ENCODE assay signal across 10 cellular contexts in genomic region chr14:77014004-77014604, GRCh38. TPM values are rescaled to one million over a fixed set of nuclear protein-coding genes. Genes with fewer than 3 reads are reported as not detected.
DNase-seq lines count a peak whose midpoint lies in the region; ATAC-seq and TF ChIP-seq lines count a peak whose summit lies in the region.
"Had no signal": no experiment of that assay in that cellular context is flagged by ENCODE, and none has a peak within 500 bp of the region (broad histone marks: within the 10 kb centered on the region; RNA-seq: fewer than 3 reads in every experiment).

No MANE protein-coding gene starts in this region.

- TF ChIP-seq EP300 in suprapubic skin (IDR thresholded peaks at IDR 0.05), result no peak

- POLR2A ChIA-PET in naive thymus-derived CD4-positive, alpha-beta T cell (lab: Charles Lee), result no interaction called here

- CTCF ChIA-PET in naive thymus-derived CD4-positive, alpha-beta T cell (lab: Charles Lee), result no interaction called here

- DNase-seq in NCI-H82 (lab: John Stamatoyannopoulos, UW) (peak; percentile 44), lower lobe of right lung (no peak), suprapubic skin (ENCODE audit: low spot score in 2 of 2) (no peak), mesenteric fat pad (ENCODE audit: low spot score) (no peak)
- DNase-seq in activated T-cell treated with anti-CD3 and anti-CD28 coated beads, Interleukin-2, amount 50 U/mL, for 1 hour, result no peak
- no peak for DNase-seq in naive thymus-derived CD4-positive, alpha-beta T cell
- DNase-seq: activated naive CD4-positive, alpha-beta T cell treated with anti-CD3 and anti-CD28 coated beads, Interleukin-2, amount 50 U/mL, for 16 hours had no signal

- H3K27me3 Mint-ChIP-seq in naive thymus-derived CD4-positive, alpha-beta T cell, result peaks cover 0 to 3% (median 0%) of the 10 kb centered on the region in 5 donors

- TF ChIP-seq CTCF in lower lobe of right lung (IDR thresholded peaks at IDR 0.05), result no peak
- no peak for TF ChIP-seq CTCF in suprapubic skin (IDR thresholded peaks at IDR 0.05)

- no peaks in the 10 kb centered on the region for H3K27me3 ChIP-seq in lower lobe of right lung (ENCODE audit: low read depth)
- no peaks in the 10 kb centered on the region for H3K27me3 ChIP-seq in suprapubic skin
- H3K27me3 ChIP-seq in naive thymus-derived CD4-positive, alpha-beta T cell (ENCODE audit: control insufficient read depth in 2 of 2, insufficient read depth in 2 of 2, low read length in 2 of 2), result no peaks in the 10 kb centered on the region

- H3K27ac ChIP-seq in lower lobe of right lung, result no peak overlapping the region
- H3K27ac ChIP-seq in suprapubic skin, result peak overlapping the region; percentile 59
- no peak overlapping the region for H3K27ac ChIP-seq in naive thymus-derived CD4-positive, alpha-beta T cell (ENCODE audit: low read depth, low read length)

- no peak for TF ChIP-seq POLR2A in suprapubic skin (IDR thresholded peaks at IDR 0.05)

- H3K4me1 ChIP-seq in lower lobe of right lung (peaks cover 20% of the 10 kb centered on the region), suprapubic skin (peaks cover 39% of the 10 kb centered on the region)
- H3K4me1 ChIP-seq in naive thymus-derived CD4-positive, alpha-beta T cell (ENCODE audit: control insufficient read depth in 2 of 2, insufficient read depth in 2 of 2, low read length in 2 of 2), result peaks cover 0 to 17% of the 10 kb centered on the region in 2 donors

- no peak overlapping the region for H3K4me3 Mint-ChIP-seq in naive thymus-derived CD4-positive, alpha-beta T cell
- H3K4me3 Mint-ChIP-seq: neural crest cell had no signal

- H3K36me3 Mint-ChIP-seq in naive thymus-derived CD4-positive, alpha-beta T cell, result no peaks in the 10 kb centered on the region

- H3K4me3 ChIP-seq in lower lobe of right lung (no peak overlapping the region), suprapubic skin (no peak overlapping the region)
- no peak overlapping the region for H3K4me3 ChIP-seq in naive thymus-derived CD4-positive, alpha-beta T cell (ENCODE audit: low read length)

- 0% methylated on average over 1 of the region's 9 CpGs for WGBS in suprapubic skin

- H3K4me1 Mint-ChIP-seq in naive thymus-derived CD4-positive, alpha-beta T cell, result peaks cover 12 to 26% (median 20%) of the 10 kb centered on the region in 7 donors

- H3K9me3 Mint-ChIP-seq in naive thymus-derived CD4-positive, alpha-beta T cell, result no peaks in the 10 kb centered on the region
- H3K9me3 Mint-ChIP-seq: neural crest cell had no signal

- H3K9me3 ChIP-seq in lower lobe of right lung, result no peaks in the 10 kb centered on the region
- no peaks in the 10 kb centered on the region for H3K9me3 ChIP-seq in suprapubic skin
- H3K9me3 ChIP-seq in naive thymus-derived CD4-positive, alpha-beta T cell (ENCODE audit: control insufficient read depth in 2 of 3, low read length in 3 of 3), result no peaks in the 10 kb centered on the region

- no peak overlapping the region for H3K27ac Mint-ChIP-seq in naive thymus-derived CD4-positive, alpha-beta T cell

- H3K36me3 ChIP-seq in lower lobe of right lung (no peaks in the 10 kb centered on the region), suprapubic skin (no peaks in the 10 kb centered on the region)
- no peaks in the 10 kb centered on the region for H3K36me3 ChIP-seq in naive thymus-derived CD4-positive, alpha-beta T cell (ENCODE audit: control insufficient read depth in 2 of 3, insufficient read depth in 3 of 3, low read length in 3 of 3)

- intact Hi-C loops in lower lobe of right lung (cut with DNase I), result no loop called here
- intact Hi-C loops in naive thymus-derived CD4-positive, alpha-beta T cell (cut with micrococcal nuclease), result no loop called here

- ATAC-seq in esophagus mucosa (peak; percentile 25), lower lobe of right lung (peak; percentile 41 to 57), HG03280 (IDR thresholded peaks at IDR 0.05; ENCODE audit: unreplicated experiment) (no peak)
- no peak for ATAC-seq in naive thymus-derived CD4-positive, alpha-beta T cell

RNA-seq across cellular contexts. Expression of gene IRF2BPL, which starts 14.4 kb away (rescaled TPM):
- 14.2 TPM for total RNA-seq in esophagus mucosa
- 44.3 TPM for total RNA-seq in lower lobe of right lung
- 10 to 100 TPM; 44.7 to 72.7 (median 65.6) TPM for total RNA-seq in suprapubic skin
- total RNA-seq in mesenteric fat pad, result 51.9 TPM
- 10 to 100 TPM; 30.2 to 45.2 (median 34.6) TPM for total RNA-seq in naive thymus-derived CD4-positive, alpha-beta T cell
- 1 to 10 TPM; 3.5 to 3.8 TPM for polyA plus RNA-seq in naive thymus-derived CD4-positive, alpha-beta T cell

Comparison
In these comparisons a context has a peak if more than half of its experiments do, and no peak if none do; other contexts are left out.
1. ATAC-seq: peak in esophagus mucosa (single experiment) and lower lobe of right lung (2 of 2); none in HG03280 (single experiment) and naive thymus-derived CD4-positive, alpha-beta T cell (single experiment).